28 cellular contexts compared by ENCODE assay signal in the genomic region with DNA sequence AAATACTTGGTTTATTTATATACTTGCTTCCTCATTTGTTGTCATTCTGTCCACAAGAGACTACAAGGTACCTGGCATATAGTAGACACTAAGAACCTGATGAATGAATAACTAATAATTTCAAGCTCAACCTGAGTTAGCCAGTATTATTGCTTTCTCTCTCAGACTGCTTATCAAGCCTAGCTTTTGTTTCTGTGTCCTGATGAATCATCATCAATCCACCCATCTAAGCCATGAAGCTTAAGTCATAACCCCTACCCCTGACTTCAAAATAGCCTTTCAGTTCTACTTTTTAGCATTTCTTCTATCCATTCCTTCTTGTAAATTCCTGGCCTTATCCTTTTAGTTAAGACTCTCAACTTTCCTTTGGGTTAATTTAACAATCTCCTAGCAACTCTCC.
"Had no signal": no experiment of that assay in that cellular context is flagged by ENCODE, and none has a peak within 500 bp of the region (broad histone marks: within the 10 kb centered on the region; RNA-seq: fewer than 3 reads in every experiment).

No MANE protein-coding gene starts in this region.

- H3K36me3 ChIP-seq: ascending aorta, heart right ventricle, left ventricle myocardium inferior, ovary, right atrium auricular region, spleen, uterus had no signal

- DNase-seq: activated CD4-positive, alpha-beta memory T cell treated with anti-CD3 and anti-CD28 coated beads for 36 hours; activated CD4-positive, alpha-beta T cell treated with anti-CD3 and anti-CD28 coated beads, Interleukin-2, amount 10 ng/mL, durations not matched to agents 24 days and 14 days; activated CD4-positive, CD25-positive, alpha-beta regulatory T cell treated with anti-CD3 and anti-CD28 coated beads, Interleukin-2, amount 50 U/mL, for 72 hours; activated CD8-positive, alpha-beta memory T cell treated with anti-CD3 and anti-CD28 coated beads, Interleukin-2, amount 50 U/mL, for 4 hours; activated effector memory CD4-positive, alpha-beta T cell treated with anti-CD3 and anti-CD28 coated beads, Interleukin-2, amount 50 U/mL, for 16 hours; activated naive CD4-positive, alpha-beta T cell treated with anti-CD3 and anti-CD28 coated beads, Interleukin-2, amount 10 ng/mL, durations not matched to agents 7 days and 5 days; activated naive CD8-positive, alpha-beta T cell treated with anti-CD3 and anti-CD28 coated beads, Interleukin-2, amount 10 ng/mL, durations not matched to agents 7 days and 5 days; activated T-cell treated with anti-CD3 and anti-CD28 coated beads, Interleukin-2, amount 50 U/mL, for 1 hour; caudate nucleus; cortex of kidney; effector memory CD8-positive, alpha-beta T cell; foreskin melanocyte; heart right ventricle; left ventricle myocardium inferior; mammary epithelial cell; naive thymus-derived CD4-positive, alpha-beta T cell; ovary; psoas muscle; spleen; stimulated activated naive CD4-positive, alpha-beta T cell treated with Interleukin-2 at 50 U/mL for 16 hours; T-helper 1 cell; uterus had no signal

- H3K27ac Mint-ChIP-seq: activated CD4-positive, alpha-beta memory T cell treated with anti-CD3 and anti-CD28 coated beads for 36 hours; activated CD4-positive, alpha-beta T cell treated with anti-CD3 and anti-CD28 coated beads, Interleukin-2, amount 10 ng/mL, durations not matched to agents 24 days and 14 days; activated naive CD4-positive, alpha-beta T cell treated with anti-CD3 and anti-CD28 coated beads, Interleukin-2, amount 10 ng/mL, durations not matched to agents 7 days and 5 days; activated naive CD8-positive, alpha-beta T cell treated with anti-CD3 and anti-CD28 coated beads, Interleukin-2, amount 10 ng/mL, durations not matched to agents 7 days and 5 days; activated T-helper 1 cell treated with anti-CD3 and anti-CD28 coated beads, Interleukin-12 subunit alpha, Interleukin-12 subunit beta, Interleukin-2, Interleukin-4 antibody, amounts not matched to agents 30 ng/mL and 10 ng/mL and 1 ng/mL, durations not matched to agents 14 hours and 24 hours and 36 hours; brain; effector memory CD8-positive, alpha-beta T cell; naive thymus-derived CD4-positive, alpha-beta T cell; T-helper 2 cell treated with Interferon-gamma antibody and Interleukin-4, amounts not matched to agents 5 μg/mL and 100 μg/mL, for 36 hours had no signal

- H3K36me3 Mint-ChIP-seq: activated CD4-positive, alpha-beta memory T cell treated with anti-CD3 and anti-CD28 coated beads for 36 hours; activated naive CD4-positive, alpha-beta T cell treated with anti-CD3 and anti-CD28 coated beads, Interleukin-2, amount 10 ng/mL, durations not matched to agents 7 days and 5 days; activated naive CD8-positive, alpha-beta T cell treated with anti-CD3 and anti-CD28 coated beads, Interleukin-2, amount 10 ng/mL, durations not matched to agents 7 days and 5 days; brain; naive thymus-derived CD4-positive, alpha-beta T cell had no signal

- FAIRE-seq: islet of Langerhans had no signal

- H3K9me3 Mint-ChIP-seq: activated CD4-positive, alpha-beta memory T cell treated with anti-CD3 and anti-CD28 coated beads for 36 hours; activated CD4-positive, alpha-beta T cell treated with anti-CD3 and anti-CD28 coated beads, Interleukin-2, amount 10 ng/mL, durations not matched to agents 24 days and 14 days; activated naive CD4-positive, alpha-beta T cell treated with anti-CD3 and anti-CD28 coated beads, Interleukin-2, amount 10 ng/mL, durations not matched to agents 7 days and 5 days; activated T-helper 1 cell treated with anti-CD3 and anti-CD28 coated beads, Interleukin-12 subunit alpha, Interleukin-12 subunit beta, Interleukin-2, Interleukin-4 antibody, amounts not matched to agents 30 ng/mL and 10 ng/mL and 1 ng/mL, durations not matched to agents 14 hours and 24 hours and 36 hours; brain; T-helper 2 cell treated with Interferon-gamma antibody and Interleukin-4, amounts not matched to agents 5 μg/mL and 100 μg/mL, for 36 hours had no signal

- H3K4me1 Mint-ChIP-seq: activated CD4-positive, alpha-beta T cell treated with anti-CD3 and anti-CD28 coated beads, Interleukin-2, amount 10 ng/mL, durations not matched to agents 24 days and 14 days; activated naive CD4-positive, alpha-beta T cell treated with anti-CD3 and anti-CD28 coated beads, Interleukin-2, amount 10 ng/mL, durations not matched to agents 7 days and 5 days; activated naive CD8-positive, alpha-beta T cell treated with anti-CD3 and anti-CD28 coated beads, Interleukin-2, amount 10 ng/mL, durations not matched to agents 7 days and 5 days; brain; naive thymus-derived CD4-positive, alpha-beta T cell had no signal

- H3K27me3 ChIP-seq: ascending aorta, heart right ventricle, ovary, right atrium auricular region, spleen, uterus had no signal

- H3K4me1 ChIP-seq: ascending aorta, heart right ventricle, left ventricle myocardium inferior, psoas muscle, right atrium auricular region, spleen, uterus had no signal

- H3K9me3 ChIP-seq: ascending aorta, ovary, psoas muscle, right atrium auricular region, uterus had no signal

- H3K4me3 ChIP-seq: ascending aorta, heart right ventricle, left ventricle myocardium inferior, ovary, psoas muscle, right atrium auricular region, spleen, uterus had no signal

- H3K4me3 Mint-ChIP-seq: activated CD4-positive, alpha-beta memory T cell treated with anti-CD3 and anti-CD28 coated beads for 36 hours; activated CD4-positive, alpha-beta T cell treated with anti-CD3 and anti-CD28 coated beads, Interleukin-2, amount 10 ng/mL, durations not matched to agents 24 days and 14 days; activated naive CD4-positive, alpha-beta T cell treated with anti-CD3 and anti-CD28 coated beads, Interleukin-2, amount 10 ng/mL, durations not matched to agents 7 days and 5 days; activated naive CD8-positive, alpha-beta T cell treated with anti-CD3 and anti-CD28 coated beads, Interleukin-2, amount 10 ng/mL, durations not matched to agents 7 days and 5 days; activated T-helper 1 cell treated with anti-CD3 and anti-CD28 coated beads, Interleukin-12 subunit alpha, Interleukin-12 subunit beta, Interleukin-2, Interleukin-4 antibody, amounts not matched to agents 30 ng/mL and 10 ng/mL and 1 ng/mL, durations not matched to agents 14 hours and 24 hours and 36 hours; brain; effector memory CD8-positive, alpha-beta T cell; naive thymus-derived CD4-positive, alpha-beta T cell; T-helper 2 cell treated with Interferon-gamma antibody and Interleukin-4, amounts not matched to agents 5 μg/mL and 100 μg/mL, for 36 hours had no signal

- H3K27me3 Mint-ChIP-seq: activated CD4-positive, alpha-beta memory T cell treated with anti-CD3 and anti-CD28 coated beads for 36 hours; activated CD4-positive, alpha-beta T cell treated with anti-CD3 and anti-CD28 coated beads, Interleukin-2, amount 10 ng/mL, durations not matched to agents 24 days and 14 days; activated naive CD4-positive, alpha-beta T cell treated with anti-CD3 and anti-CD28 coated beads, Interleukin-2, amount 10 ng/mL, durations not matched to agents 7 days and 5 days; activated naive CD8-positive, alpha-beta T cell treated with anti-CD3 and anti-CD28 coated beads, Interleukin-2, amount 10 ng/mL, durations not matched to agents 7 days and 5 days; effector memory CD8-positive, alpha-beta T cell; naive thymus-derived CD4-positive, alpha-beta T cell had no signal

- H3K27ac ChIP-seq: ascending aorta, heart right ventricle, left ventricle myocardium inferior, ovary, psoas muscle, right atrium auricular region, spleen, uterus had no signal
